18 cellular contexts compared by ENCODE assay signal in genomic region chr1:53362270-53362669, GRCh38. TPM values are rescaled to one million over a fixed set of nuclear protein-coding genes. Genes with fewer than 3 reads are reported as not detected.
DNase-seq lines count a peak whose midpoint lies in the region; ATAC-seq, FAIRE-seq and TF ChIP-seq lines count a peak whose summit lies in the region.
"Had no signal": no experiment of that assay in that cellular context is flagged by ENCODE, and none has a peak within 500 bp of the region (broad histone marks: within the 10 kb centered on the region; RNA-seq: fewer than 3 reads in every experiment).

No MANE protein-coding gene starts in this region.

- no peak overlapping the region for H3K27ac ChIP-seq in kidney (ENCODE audit: low read depth in 2 of 2, low read length in 2 of 2)
- H3K27ac ChIP-seq: BLaER1 treated with 17β-estradiol and CSF1 and Interleukin-3, amounts not matched to agents 10 nM and 100 nM; GM23248 had no signal

- no peak overlapping the region for H3K27ac Mint-ChIP-seq in WTC11

- H3K9me3 Mint-ChIP-seq in WTC11: no peaks in the 10 kb centered on the region

- no peak overlapping the region for H3K4me3 ChIP-seq in kidney (ENCODE audit: low read length in 2 of 2)
- H3K4me3 ChIP-seq: BLaER1 treated with 17β-estradiol and CSF1 and Interleukin-3, amounts not matched to agents 10 nM and 100 nM; GM23248 had no signal

- H3K27me3 Mint-ChIP-seq in WTC11 (ENCODE audit: low read depth): peaks cover 56% of the 10 kb centered on the region

- FAIRE-seq in kidney (lab: Jason Lieb, UNC): no peak
- FAIRE-seq: RCC 7860 had no signal

- H3K4me3 Mint-ChIP-seq in WTC11: no peak overlapping the region

- POLR2A ChIA-PET in WTC11 (lab: Charles Lee): no interaction called here

- no peaks in the 10 kb centered on the region for H3K9me3 ChIP-seq in kidney (ENCODE audit: control insufficient read depth in 1 of 2, low read length in 2 of 2)

- H3K9ac ChIP-seq in kidney (ENCODE audit: low read length in 2 of 2): no peak overlapping the region
- H3K9ac ChIP-seq: GM23248 had no signal

- H3K36me3 Mint-ChIP-seq in WTC11: no peaks in the 10 kb centered on the region

- no peak for ATAC-seq in activated CD4-positive, CD25-positive, alpha-beta regulatory T cell treated with anti-CD3 and anti-CD28 coated beads, Interleukin-2, amount 50 U/mL, for 24 hours
- ATAC-seq in WTC11 (no peak; the same call in 1 of the 2 replicates), sciatic nerve (no peak), GM18870 (IDR thresholded peaks at IDR 0.05; ENCODE audit: unreplicated experiment) (no peak)

- CTCF ChIA-PET in WTC11 (lab: Charles Lee): interaction anchor here (0.5 to 1.3 kb wide), 2 partner anchors 29 to 82 kb away, joined by 3 read pairs; no protein-coding TSS in a partner anchor

- TF ChIP-seq CTCF in WTC11 (IDR thresholded peaks at IDR 0.05) (no peak), kidney (IDR thresholded peaks at IDR 0.05; ENCODE audit: borderline replicate concordance, extremely low read depth, insufficient read depth) (no peak)

- H3K4me1 ChIP-seq in kidney (ENCODE audit: control insufficient read depth in 1 of 2, insufficient read depth in 1 of 2, low read depth in 1 of 2, low read length in 2 of 2): no peaks in the 10 kb centered on the region

- intact Hi-C loops in kidney (cut with DNase I) (no loop called here), sciatic nerve (cut with DNase I) (no loop called here)

- H3K36me3 ChIP-seq in kidney (ENCODE audit: control insufficient read depth in 1 of 2, insufficient read depth in 2 of 2, low read length in 2 of 2): no peaks in the 10 kb centered on the region
- H3K36me3 ChIP-seq: BLaER1 treated with 17β-estradiol and CSF1 and Interleukin-3, amounts not matched to agents 10 nM and 100 nM had no signal

- peak; percentile 9 for DNase-seq in activated CD4-positive, CD25-positive, alpha-beta regulatory T cell treated with anti-CD3 and anti-CD28 coated beads, Interleukin-2, amount 50 U/mL, for 72 hours
- DNase-seq in WTC11 (ENCODE audit: low spot score) (peak; percentile 4), kidney (peak; percentile 19), sciatic nerve (ENCODE audit: low spot score) (peak; percentile 3), 8988T (no peak)
- DNase-seq in stimulated activated CD4-positive, alpha-beta T cell treated with anti-CD3 and anti-CD28 coated beads, Interleukin-4, amount 100 ng/mL, for 24 hours: no peak
- DNase-seq: DMS 273 treated with DMSO at 0.1 percent for 48 hours, GM23248, KG1, NCI-H1092, NCI-H1694, NCI-H2107, NCI-H226, NCI-H69 had no signal

- H3K4me1 Mint-ChIP-seq in WTC11: no peaks in the 10 kb centered on the region

TF ChIP-seq in WTC11, 78 proteins besides CTCF, POLR2A, EP300 and RAD21:
- TF ChIP-seq IRF1 (CRISPR knock-in tag; IDR thresholded peaks at IDR 0.05): no peak

RNA-seq across cellular contexts. Expression of gene LRP8, which starts 34.4 kb away (rescaled TPM):
- total RNA-seq in WTC11 (2021) (61.9 to 69.5 TPM (median 66.6 TPM) in 3 replicates), kidney (6.9 TPM), sciatic nerve (2.4 TPM)
- polyA plus RNA-seq in kidney (ENCODE audit: insufficient read depth, low read depth, low replicate concordance): 1.4 TPM

Comparison
In these comparisons a context has a peak if more than half of its experiments do, and no peak if none do; other contexts are left out.
1. DNase-seq: peak in activated CD4-positive, CD25-positive, alpha-beta regulatory T cell treated with anti-CD3 and anti-CD28 coated beads, Interleukin-2, amount 50 U/mL, for 72 hours (single experiment), WTC11 (single experiment), kidney (single experiment) and sciatic nerve (single experiment); none in stimulated activated CD4-positive, alpha-beta T cell treated with anti-CD3 and anti-CD28 coated beads, Interleukin-4, amount 100 ng/mL, for 24 hours (single experiment) and 8988T (single experiment).